In the genomic region with DNA sequence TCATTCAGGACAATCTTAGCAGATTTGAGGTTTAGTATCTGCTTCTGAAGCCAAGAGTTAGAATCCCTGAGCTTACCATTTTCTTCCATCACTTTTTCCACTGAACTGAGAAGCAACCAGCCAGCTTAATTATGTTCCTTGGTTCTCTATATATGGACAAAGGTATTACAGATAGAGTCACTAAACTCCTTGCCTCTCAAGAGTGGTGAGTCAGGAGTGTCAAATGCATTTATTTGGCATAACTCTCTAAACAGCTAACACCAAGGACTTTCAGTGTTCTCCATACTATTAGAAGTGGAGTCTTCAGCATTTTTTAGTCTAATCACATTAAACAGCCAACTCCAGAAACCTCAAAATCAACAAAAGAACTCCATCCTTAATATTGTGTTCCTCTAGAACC, we compare ENCODE assay signal across 24 cellular contexts.
A peak's percentile ranks its signal among the peaks of the same experiment; 100 is the strongest.
DNase-seq lines count a peak whose midpoint lies in the region; ATAC-seq and TF ChIP-seq lines count a peak whose summit lies in the region.
"Had no signal": no experiment of that assay in that cellular context is flagged by ENCODE, and none has a peak within 500 bp of the region (broad histone marks: within the 10 kb centered on the region; RNA-seq: fewer than 3 reads in every experiment).

No MANE protein-coding gene starts in this region.

- H3K4ac ChIP-seq in IMR-90 (ENCODE audit: low read depth, low read length), result peak overlapping the region; percentile 66; the same call in 1 of the 2 replicates

- H3K36me3 ChIP-seq in IMR-90 (ENCODE audit: control insufficient read depth, insufficient read depth, low read length) (no peaks in the 10 kb centered on the region), mammary epithelial cell (ENCODE audit: insufficient read depth, low read length) (no peaks in the 10 kb centered on the region), upper lobe of right lung (no peaks in the 10 kb centered on the region)
- H3K36me3 ChIP-seq: right lobe of liver, thoracic aorta had no signal

- peak; percentile 51 for DNase-seq in AG10803 (ENCODE audit: low read depth)
- DNase-seq in IMR-90, result peak; percentile 80
- peak; percentile 43 for DNase-seq in mammary epithelial cell
- peak; percentile 21 for DNase-seq in kidney tubule cell (ENCODE audit: low spot score)
- no peak for DNase-seq in upper lobe of right lung
- DNase-seq in HEK293T (ENCODE audit: extremely low spot score), result no peak
- no peak for DNase-seq in T-helper 2 cell treated with Interferon-gamma antibody and Interleukin-4, amounts not matched to agents 5 μg/mL and 100 μg/mL, for 36 hours (ENCODE audit: low spot score)
- no peak for DNase-seq in NCI-H2171 (lab: John Stamatoyannopoulos, UW)
- DNase-seq: ACHN; activated CD4-positive, alpha-beta T cell treated with anti-CD3 and anti-CD28 coated beads for 4 hours; CD4-positive, CD25-positive, alpha-beta regulatory T cell; cortex of kidney; DMS 273 treated with DMSO at 0.1 percent for 48 hours; H9; kidney glomerular epithelial cell; mesendoderm; naive B cell; NCI-H1417 treated with DMSO at 0.1 percent for 48 hours; NCI-H69; right lobe of liver; stimulated activated naive B cell treated with anti-CD40 and anti-IgM and Interleukin-4, amounts not matched to agents 10 μg/mL and 1 μg/mL and 100 μg/mL, for 72 hours had no signal

- 0 out of 2 replicates have a peak overlapping the region, but pooled peaks have one; percentile 44 for H2AK5ac ChIP-seq in IMR-90 (ENCODE audit: low read depth, low read length)

- H2AFZ ChIP-seq in IMR-90 (replicated peaks; ENCODE audit: low read length, poor library complexity), result peak overlapping the region; percentile 63
- no peak overlapping the region for H2AFZ ChIP-seq in mammary epithelial cell (ENCODE audit: low read depth, low read length)

- H4K8ac ChIP-seq in IMR-90 (ENCODE audit: low read depth in 2 of 2, low read length in 2 of 2), result peak overlapping the region; percentile 68 to 80

- in situ Hi-C loops in IMR-90 (cut with MboI; ENCODE audit: low sequenced_read_pairs), result no loop called here
- in situ Hi-C loops in mammary epithelial cell (cut with MboI; ENCODE audit: low sequenced_read_pairs in 2 of 2), result no loop called here

- H3K23ac ChIP-seq in IMR-90 (ENCODE audit: low read depth, low read length), result no peak overlapping the region; the same call in 1 of the 2 replicates

- no peaks in the 10 kb centered on the region for H3K36me3 Mint-ChIP-seq in T-helper 2 cell treated with Interferon-gamma antibody and Interleukin-4, amounts not matched to agents 5 μg/mL and 100 μg/mL, for 36 hours (ENCODE audit: low read depth)
- H3K36me3 Mint-ChIP-seq: activated naive CD4-positive, alpha-beta T cell treated with anti-CD3 and anti-CD28 coated beads, Interleukin-2, amount 50 U/mL, for 24 hours; brain; CD4-positive, CD25-positive, alpha-beta regulatory T cell; naive B cell; stimulated activated naive B cell treated with anti-CD40 and anti-IgM and Interleukin-4, amounts not matched to agents 10 μg/mL and 1 μg/mL and 100 μg/mL, for 72 hours had no signal

- no peaks in the 10 kb centered on the region for H3K79me1 ChIP-seq in IMR-90 (ENCODE audit: low read depth in 1 of 2, low read length in 2 of 2)

- H3K4me3 ChIP-seq in AG10803 (ENCODE audit: low read length) (no peak overlapping the region), IMR-90 (ENCODE audit: insufficient read depth, low read depth, low read length) (no peak overlapping the region), mammary epithelial cell (replicated peaks in 1 of 3; ENCODE audit: insufficient read depth in 1 of 3, low read depth in 2 of 3, low read length in 3 of 3) (no peak overlapping the region), upper lobe of right lung (no peak overlapping the region)
- H3K4me3 ChIP-seq: right lobe of liver, thoracic aorta had no signal

- POLR2A ChIA-PET in IMR-90 (lab: Charles Lee; ENCODE audit: unreplicated experiment), result no interaction called here
- POLR2A ChIA-PET in HEK293T (lab: Yijun Ruan, JAX), result no interaction called here

- peak overlapping the region; percentile 72 for H2BK120ac ChIP-seq in IMR-90 (ENCODE audit: low read depth, low read length)

- peak overlapping the region; percentile 77; the same call in 2 of the 3 replicates for H2BK15ac ChIP-seq in IMR-90 (ENCODE audit: low read depth, low read length)

- no peaks in the 10 kb centered on the region for H3K27me3 Mint-ChIP-seq in T-helper 2 cell treated with Interferon-gamma antibody and Interleukin-4, amounts not matched to agents 5 μg/mL and 100 μg/mL, for 36 hours (ENCODE audit: low read depth)
- H3K27me3 Mint-ChIP-seq: activated naive CD4-positive, alpha-beta T cell treated with anti-CD3 and anti-CD28 coated beads, Interleukin-2, amount 50 U/mL, for 24 hours had no signal

- peak overlapping the region; percentile 15; the same call in 1 of the 2 replicates for H3K18ac ChIP-seq in IMR-90 (ENCODE audit: low read depth, low read length)

- H3K9ac ChIP-seq in IMR-90 (ENCODE audit: low read depth, low read length) (no peak overlapping the region), mammary epithelial cell (ENCODE audit: insufficient read depth, low read length) (no peak overlapping the region)

- H3K27ac Mint-ChIP-seq in T-helper 2 cell treated with Interferon-gamma antibody and Interleukin-4, amounts not matched to agents 5 μg/mL and 100 μg/mL, for 36 hours, result no peak overlapping the region
- H3K27ac Mint-ChIP-seq: activated naive CD4-positive, alpha-beta T cell treated with anti-CD3 and anti-CD28 coated beads, Interleukin-2, amount 50 U/mL, for 24 hours; brain; CD4-positive, CD25-positive, alpha-beta regulatory T cell; H9; naive B cell; stimulated activated naive B cell treated with anti-CD40 and anti-IgM and Interleukin-4, amounts not matched to agents 10 μg/mL and 1 μg/mL and 100 μg/mL, for 72 hours had no signal

- intact Hi-C loops in IMR-90 (cut with micrococcal nuclease), result no loop called here
- intact Hi-C loops in mammary epithelial cell (cut with micrococcal nuclease), result no loop called here
- intact Hi-C loops in upper lobe of right lung (cut with DNase I), result no loop called here

- H3K27me3 ChIP-seq in IMR-90 (ENCODE audit: control insufficient read depth, insufficient read depth, low read length) (no peaks in the 10 kb centered on the region), mammary epithelial cell (ENCODE audit: insufficient read depth, low read length) (no peaks in the 10 kb centered on the region), upper lobe of right lung (no peaks in the 10 kb centered on the region)
- H3K27me3 ChIP-seq: right lobe of liver had no signal

- dilution Hi-C loops in IMR-90 (cut with HindIII; ENCODE audit: low sequenced_read_pairs, unreplicated experiment), result no loop called here
- dilution Hi-C loops in mammary epithelial cell (cut with HindIII; ENCODE audit: low sequenced_read_pairs), result no loop called here

- no peak overlapping the region; the same call in 1 of the 2 replicates for H4K5ac ChIP-seq in IMR-90 (ENCODE audit: low read depth, low read length)

- H3K4me1 Mint-ChIP-seq in T-helper 2 cell treated with Interferon-gamma antibody and Interleukin-4, amounts not matched to agents 5 μg/mL and 100 μg/mL, for 36 hours (ENCODE audit: low read depth), result no peaks in the 10 kb centered on the region
- H3K4me1 Mint-ChIP-seq: activated naive CD4-positive, alpha-beta T cell treated with anti-CD3 and anti-CD28 coated beads, Interleukin-2, amount 50 U/mL, for 24 hours; brain; CD4-positive, CD25-positive, alpha-beta regulatory T cell; naive B cell; stimulated activated naive B cell treated with anti-CD40 and anti-IgM and Interleukin-4, amounts not matched to agents 10 μg/mL and 1 μg/mL and 100 μg/mL, for 72 hours had no signal

- BruUV-seq in IMR-90 (replicated peaks; lab: Mats Ljungman, UMichigan), result no TSS peak
- BruUV-seq in mammary epithelial cell (replicated peaks; lab: Mats Ljungman, UMichigan), result no TSS peak

- H3K79me2 ChIP-seq in mammary epithelial cell (ENCODE audit: insufficient read depth, low read length), result no peaks in the 10 kb centered on the region

- CTCF ChIA-PET in IMR-90 (lab: Yijun Ruan, JAX) (no interaction called here), mammary epithelial cell (lab: Charles Lee; ENCODE audit: low non-redundant PET) (interaction anchor here (0.7 kb wide), 1 partner anchor 214 kb away, joined by 3 read pairs; no protein-coding TSS in a partner anchor), HEK293T (lab: Yijun Ruan, JAX) (no interaction called here)

- H2AK9ac ChIP-seq in IMR-90 (replicated peaks; ENCODE audit: low read depth, low read length, poor library complexity), result no peak overlapping the region

- no peak for TF ChIP-seq POLR2A in IMR-90 (IDR thresholded peaks at IDR 0.05; ENCODE audit: low read depth, low read length)

- H3K4me2 ChIP-seq in IMR-90 (ENCODE audit: low read depth, low read length), result no peak overlapping the region
- H3K4me2 ChIP-seq in mammary epithelial cell (ENCODE audit: insufficient read depth, low read depth, low read length), result no peak overlapping the region

- TF ChIP-seq CTCF in AG10803 (conservative IDR thresholded peaks at IDR 0.05; ENCODE audit: low read length) (no peak), IMR-90 (conservative IDR thresholded peaks at IDR 0.05; ENCODE audit: low read depth, low read length) (no peak), mammary epithelial cell (conservative IDR thresholded peaks at IDR 0.05 in 1 of 2, IDR thresholded peaks at IDR 0.05 in 1 of 2; ENCODE audit: extremely low read depth in 1 of 2, insufficient read depth in 1 of 2, low read depth in 1 of 2, low read length in 2 of 2) (no peak), upper lobe of right lung (IDR thresholded peaks at IDR 0.05) (no peak)

- H3K27ac ChIP-seq in IMR-90 (ENCODE audit: insufficient read depth, low read length) (no peak overlapping the region), mammary epithelial cell (ENCODE audit: insufficient read depth, low read depth, low read length) (no peak overlapping the region), upper lobe of right lung (no peak overlapping the region)
- H3K27ac ChIP-seq: right lobe of liver, thoracic aorta had no signal

- no peak overlapping the region for H3K56ac ChIP-seq in IMR-90 (ENCODE audit: extremely low read depth, insufficient read depth, low read length)

- peak overlapping the region; percentile 71 for H3K14ac ChIP-seq in IMR-90 (replicated peaks; ENCODE audit: low read depth, low read length)

- H2BK20ac ChIP-seq in IMR-90 (ENCODE audit: low read depth, low read length), result peak overlapping the region; percentile 77

- ATAC-seq in IMR-90 (ENCODE audit: low read depth) (peak; percentile 92), upper lobe of right lung (no peak)
- ATAC-seq: right lobe of liver; stimulated activated naive B cell treated with anti-CD40 and anti-IgM and Interleukin-4, amounts not matched to agents 10 μg/mL and 1 μg/mL and 100 μg/mL, for 72 hours had no signal

- H4K20me1 ChIP-seq in IMR-90 (ENCODE audit: insufficient read depth, low read length) (no peaks in the 10 kb centered on the region), mammary epithelial cell (ENCODE audit: insufficient read depth, low read length) (no peaks in the 10 kb centered on the region)

- no peaks in the 10 kb centered on the region; the same call in 1 of the 2 replicates for H3K9me1 ChIP-seq in IMR-90 (ENCODE audit: insufficient read depth, low read length)

- TF ChIP-seq RAD21 in IMR-90 (IDR thresholded peaks at IDR 0.05; ENCODE audit: low read length), result no peak

- H3K9me3 Mint-ChIP-seq in T-helper 2 cell treated with Interferon-gamma antibody and Interleukin-4, amounts not matched to agents 5 μg/mL and 100 μg/mL, for 36 hours, result no peaks in the 10 kb centered on the region
- H3K9me3 Mint-ChIP-seq: activated naive CD4-positive, alpha-beta T cell treated with anti-CD3 and anti-CD28 coated beads, Interleukin-2, amount 50 U/mL, for 24 hours; stimulated activated naive B cell treated with anti-CD40 and anti-IgM and Interleukin-4, amounts not matched to agents 10 μg/mL and 1 μg/mL and 100 μg/mL, for 72 hours had no signal

- peak overlapping the region; percentile 71 for H4K91ac ChIP-seq in IMR-90 (ENCODE audit: insufficient read depth, low read depth, low read length)

- no peak overlapping the region for H3K4me3 Mint-ChIP-seq in T-helper 2 cell treated with Interferon-gamma antibody and Interleukin-4, amounts not matched to agents 5 μg/mL and 100 μg/mL, for 36 hours
- H3K4me3 Mint-ChIP-seq: activated naive CD4-positive, alpha-beta T cell treated with anti-CD3 and anti-CD28 coated beads, Interleukin-2, amount 50 U/mL, for 24 hours; brain; CD4-positive, CD25-positive, alpha-beta regulatory T cell; H9; naive B cell; stimulated activated naive B cell treated with anti-CD40 and anti-IgM and Interleukin-4, amounts not matched to agents 10 μg/mL and 1 μg/mL and 100 μg/mL, for 72 hours had no signal

- H3K4me1 ChIP-seq in IMR-90 (ENCODE audit: control insufficient read depth, insufficient read depth, low read length), result peaks cover 2% of the 10 kb centered on the region; the same call in 1 of the 2 replicates
- H3K4me1 ChIP-seq in mammary epithelial cell (ENCODE audit: insufficient read depth, low read length), result no peaks in the 10 kb centered on the region
- H3K4me1 ChIP-seq in upper lobe of right lung, result no peaks in the 10 kb centered on the region
- H3K4me1 ChIP-seq: right lobe of liver had no signal

- H3K9me3 ChIP-seq in IMR-90 (ENCODE audit: control insufficient read depth, insufficient read depth, low read length) (no peaks in the 10 kb centered on the region), mammary epithelial cell (replicated peaks; ENCODE audit: insufficient read depth, low read length) (no peaks in the 10 kb centered on the region), upper lobe of right lung (no peaks in the 10 kb centered on the region)
- H3K9me3 ChIP-seq: right lobe of liver, thoracic aorta had no signal

- peak overlapping the region; percentile 77 for H2BK5ac ChIP-seq in IMR-90 (ENCODE audit: low read depth, low read length, poor library complexity, severe bottlenecking)

Comparison
In these comparisons a context has a peak if more than half of its experiments do, and no peak if none do; other contexts are left out.
1. DNase-seq: peak in AG10803 (single experiment), IMR-90 (single experiment), mammary epithelial cell (single experiment) and kidney tubule cell (single experiment); none in upper lobe of right lung (single experiment), HEK293T (single experiment), T-helper 2 cell treated with Interferon-gamma antibody and Interleukin-4, amounts not matched to agents 5 μg/mL and 100 μg/mL, for 36 hours (single experiment) and NCI-H2171 (single experiment).